In the genomic region with DNA sequence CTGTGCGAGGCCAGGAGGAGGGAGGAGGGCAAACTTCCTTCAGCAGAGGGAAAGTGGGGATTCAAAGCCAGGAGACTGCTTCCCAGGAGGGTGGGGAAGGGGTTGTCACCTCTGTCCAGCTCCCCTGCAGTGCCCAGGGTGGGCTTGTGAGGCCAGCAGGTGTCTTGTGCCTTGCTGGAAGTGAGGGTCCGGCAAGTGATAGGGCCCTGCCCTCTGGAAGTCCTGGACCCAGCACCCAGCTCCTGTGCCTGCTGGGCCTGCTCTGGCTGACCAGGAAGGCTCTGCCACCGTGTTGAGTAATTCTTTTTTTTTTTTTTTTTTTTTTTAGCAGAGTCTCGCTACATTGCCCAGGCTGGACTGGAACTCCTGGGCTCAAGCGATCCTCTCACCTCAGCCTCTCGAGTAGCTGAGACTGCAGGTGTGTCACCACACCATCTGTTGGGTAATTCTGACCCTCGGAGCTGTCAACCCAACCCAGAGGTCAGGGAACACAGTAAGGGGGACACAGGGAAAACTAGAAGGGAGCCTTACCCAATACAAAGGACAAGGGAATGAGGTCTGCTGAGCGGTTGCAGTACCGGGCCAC, we compare ENCODE assay signal across 10 cellular contexts. TPM values are rescaled to one million over a fixed set of nuclear protein-coding genes. Genes with fewer than 3 reads are reported as not detected.
DNase-seq lines count a peak whose midpoint lies in the region; ATAC-seq and TF ChIP-seq lines count a peak whose summit lies in the region.
"Had no signal": no experiment of that assay in that cellular context is flagged by ENCODE, and none has a peak within 500 bp of the region (broad histone marks: within the 10 kb centered on the region; RNA-seq: fewer than 3 reads in every experiment).

No MANE protein-coding gene starts in this region.

- peak overlapping the region; percentile 68 for H3K4me3 Mint-ChIP-seq in activated naive CD4-positive, alpha-beta T cell treated with anti-CD3 and anti-CD28 coated beads, Interleukin-2, amount 10 ng/mL, durations not matched to agents 7 days and 5 days
- no peak overlapping the region for H3K4me3 Mint-ChIP-seq in mesothelial cell of epicardium

- H3K27ac ChIP-seq in ascending aorta (peak overlapping the region; percentile 66 to 85), transverse colon (peak overlapping the region; percentile 47 to 72 (median 60))

- H3K4me3 ChIP-seq in ascending aorta (peak overlapping the region in 1 of 2 donors; percentile 79), transverse colon (peak overlapping the region in 1 of 4 donors; percentile 47)

- 76% methylated on average over 9 of the region's 9 CpGs; no CpG with 5 or more reads in 1 of the 2 donors for WGBS in transverse colon (ENCODE audit: low coverage in 1 of 2), 2 donors

- no peak overlapping the region for H3K27ac Mint-ChIP-seq in activated naive CD4-positive, alpha-beta T cell treated with anti-CD3 and anti-CD28 coated beads, Interleukin-2, amount 10 ng/mL, durations not matched to agents 7 days and 5 days
- peak overlapping the region; percentile 92 for H3K27ac Mint-ChIP-seq in mesothelial cell of epicardium

- no peak for DNase-seq in activated naive CD4-positive, alpha-beta T cell treated with anti-CD3 and anti-CD28 coated beads, Interleukin-2, amount 10 ng/mL, durations not matched to agents 7 days and 5 days
- no peak for DNase-seq in activated naive CD4-positive, alpha-beta T cell (lab: John Stamatoyannopoulos, UW)
- DNase-seq in ascending aorta (ENCODE audit: low spot score in 2 of 2): no peak
- DNase-seq in mesothelial cell of epicardium (ENCODE audit: low spot score in 2 of 2, unreplicated experiment in 2 of 2): no peak
- DNase-seq in transverse colon: peak; percentile 9
- DNase-seq: HCEC 1CT had no signal

- H3K4me1 Mint-ChIP-seq in activated naive CD4-positive, alpha-beta T cell treated with anti-CD3 and anti-CD28 coated beads, Interleukin-2, amount 10 ng/mL, durations not matched to agents 7 days and 5 days: peaks cover 35% of the 10 kb centered on the region
- H3K4me1 Mint-ChIP-seq in mesothelial cell of epicardium: peaks cover 25% of the 10 kb centered on the region

- H3K9me3 ChIP-seq in ascending aorta: no peaks in the 10 kb centered on the region
- H3K9me3 ChIP-seq in transverse colon: no peaks in the 10 kb centered on the region
- H3K9me3 ChIP-seq: testis had no signal

- CTCF ChIA-PET in activated naive CD4-positive, alpha-beta T cell treated with anti-CD3 and anti-CD28 coated beads, Interleukin-2, amount 10 ng/mL, durations not matched to agents 7 days and 5 days (lab: Charles Lee): interaction anchor here (0.7 to 2.5 kb wide), 7 partner anchors 9 to 226 kb away, joined by 3 to 7 read pairs (median 3); no protein-coding TSS in a partner anchor

- H3K9me3 Mint-ChIP-seq in activated naive CD4-positive, alpha-beta T cell treated with anti-CD3 and anti-CD28 coated beads, Interleukin-2, amount 10 ng/mL, durations not matched to agents 7 days and 5 days: no peaks in the 10 kb centered on the region
- H3K9me3 Mint-ChIP-seq in mesothelial cell of epicardium: no peaks in the 10 kb centered on the region

- ATAC-seq in GM18505 (IDR thresholded peaks at IDR 0.05; ENCODE audit: unreplicated experiment) (no peak), GM19463 (IDR thresholded peaks at IDR 0.05; ENCODE audit: unreplicated experiment) (no peak), GM21717 (IDR thresholded peaks at IDR 0.05; ENCODE audit: unreplicated experiment) (no peak)

- H3K36me3 ChIP-seq in ascending aorta (no peaks in the 10 kb centered on the region), transverse colon (no peaks in the 10 kb centered on the region)

- no peak for TF ChIP-seq EP300 in transverse colon (IDR thresholded peaks at IDR 0.05; ENCODE audit: low read depth)

- H3K36me3 Mint-ChIP-seq in activated naive CD4-positive, alpha-beta T cell treated with anti-CD3 and anti-CD28 coated beads, Interleukin-2, amount 10 ng/mL, durations not matched to agents 7 days and 5 days: peaks cover 7% of the 10 kb centered on the region
- H3K36me3 Mint-ChIP-seq in mesothelial cell of epicardium: no peaks in the 10 kb centered on the region

- no peaks in the 10 kb centered on the region for H3K27me3 ChIP-seq in ascending aorta
- no peaks in the 10 kb centered on the region for H3K27me3 ChIP-seq in transverse colon
- H3K27me3 ChIP-seq: testis had no signal

- TF ChIP-seq CTCF in ascending aorta (IDR thresholded peaks at IDR 0.05) (no peak), mesothelial cell of epicardium (IDR thresholded peaks at IDR 0.05; ENCODE audit: unreplicated experiment) (no peak), transverse colon (IDR thresholded peaks at IDR 0.05) (no peak)

- H3K4me1 ChIP-seq in ascending aorta: peaks cover 8 to 17% of the 10 kb centered on the region in 2 donors
- H3K4me1 ChIP-seq in transverse colon: peaks cover 11 to 40% (median 22%) of the 10 kb centered on the region in 4 donors

- intact Hi-C loops in ascending aorta (cut with DNase I) (loop anchor here (5.0 kb wide), 1 partner anchor 225 kb away; the partner anchor contains the start of genes HECTD3 and UROD), transverse colon (cut with DNase I; ENCODE audit: low total_unique reads) (loop anchor here (10.0 kb wide), 1 partner anchor 48 kb away; no protein-coding TSS in a partner anchor)

- in situ Hi-C loops in transverse colon (cut with MboI; ENCODE audit: low pct_ligation_motif_present in 1 of 4, low pct_unique_long_range_greater_than_20kb in 1 of 4, low sequenced_read_pairs in 3 of 4): loop anchor here in 2 of 4 donors (25.0 kb wide), 2 partner anchors 225 to 525 kb away; partner anchors contain the start of genes HECTD3 (in 1 of the 2) and UROD (in 1 of the 2)

- no peak for TF ChIP-seq POLR2A in transverse colon (IDR thresholded peaks at IDR 0.05)
- TF ChIP-seq POLR2A in GM18505 (IDR thresholded peaks at IDR 0.05; ENCODE audit: borderline replicate concordance, extremely low read depth, insufficient read depth, insufficient read length): no peak

- peaks cover 27% of the 10 kb centered on the region for H3K27me3 Mint-ChIP-seq in activated naive CD4-positive, alpha-beta T cell treated with anti-CD3 and anti-CD28 coated beads, Interleukin-2, amount 10 ng/mL, durations not matched to agents 7 days and 5 days
- H3K27me3 Mint-ChIP-seq in mesothelial cell of epicardium (ENCODE audit: low read depth): no peaks in the 10 kb centered on the region

RNA-seq across cellular contexts. Expression of gene BEST4, which starts 1.0 kb away (rescaled TPM):
- total RNA-seq in ascending aorta (not detected), mesothelial cell of epicardium (1.4 to 1.7 TPM (median 1.4 TPM) in 3 replicates), transverse colon (100 to 1,000 TPM in 2 of 4 donors, 10 to 100 TPM in 2; 48.8 to 208 (median 92.3) TPM)

RNA-seq across cellular contexts. Expression of gene RPS8, which starts 11.6 kb away (rescaled TPM):
- total RNA-seq in ascending aorta (1,693 TPM), mesothelial cell of epicardium (2,191 to 2,296 TPM (median 2,278 TPM) in 3 replicates), transverse colon (1,000 to 10,000 TPM in 3 of 4 donors, 100 to 1,000 TPM in 1; 505 to 1,630 (median 1,282) TPM)

RNA-seq across cellular contexts. Expression of gene PLK3, which starts 13.2 kb away (rescaled TPM):
- total RNA-seq in ascending aorta (107 TPM), mesothelial cell of epicardium (24.7 to 27.5 TPM (median 27.4 TPM) in 3 replicates), transverse colon (10 to 100 TPM; 12.4 to 87.2 (median 16.3) TPM)

RNA-seq across cellular contexts. Expression of gene DYNLT4, which starts 20.2 kb away (rescaled TPM):
- not detected for total RNA-seq in ascending aorta
- 0.31 to 0.72 TPM (median 0.47 TPM) in 3 replicates for total RNA-seq in mesothelial cell of epicardium
- 1 to 10 TPM in 1 of 4 donors, not detected in 3; 1.4 TPM for total RNA-seq in transverse colon

RNA-seq across cellular contexts. Expression of gene BTBD19, which starts 21.4 kb away (rescaled TPM):
- total RNA-seq in ascending aorta (15.1 TPM), mesothelial cell of epicardium (33.6 to 43.7 TPM (median 38.3 TPM) in 3 replicates), transverse colon (10 to 100 TPM in 1 of 4 donors, 1 to 10 TPM in 3; 1.5 to 22.1 (median 3.7) TPM)

Comparison
In these comparisons a context has a peak if more than half of its experiments do, and no peak if none do; other contexts are left out.
1. RNA of gene BEST4, which starts 1.0 kb away (total RNA-seq): 48.8 to 208 TPM in transverse colon; 1.4 to 1.7 TPM in mesothelial cell of epicardium and not detected in ascending aorta (single experiment); every median in the first group is over 10 times any median in the second.